8 cellular contexts compared by ENCODE assay signal in the genomic region with DNA sequence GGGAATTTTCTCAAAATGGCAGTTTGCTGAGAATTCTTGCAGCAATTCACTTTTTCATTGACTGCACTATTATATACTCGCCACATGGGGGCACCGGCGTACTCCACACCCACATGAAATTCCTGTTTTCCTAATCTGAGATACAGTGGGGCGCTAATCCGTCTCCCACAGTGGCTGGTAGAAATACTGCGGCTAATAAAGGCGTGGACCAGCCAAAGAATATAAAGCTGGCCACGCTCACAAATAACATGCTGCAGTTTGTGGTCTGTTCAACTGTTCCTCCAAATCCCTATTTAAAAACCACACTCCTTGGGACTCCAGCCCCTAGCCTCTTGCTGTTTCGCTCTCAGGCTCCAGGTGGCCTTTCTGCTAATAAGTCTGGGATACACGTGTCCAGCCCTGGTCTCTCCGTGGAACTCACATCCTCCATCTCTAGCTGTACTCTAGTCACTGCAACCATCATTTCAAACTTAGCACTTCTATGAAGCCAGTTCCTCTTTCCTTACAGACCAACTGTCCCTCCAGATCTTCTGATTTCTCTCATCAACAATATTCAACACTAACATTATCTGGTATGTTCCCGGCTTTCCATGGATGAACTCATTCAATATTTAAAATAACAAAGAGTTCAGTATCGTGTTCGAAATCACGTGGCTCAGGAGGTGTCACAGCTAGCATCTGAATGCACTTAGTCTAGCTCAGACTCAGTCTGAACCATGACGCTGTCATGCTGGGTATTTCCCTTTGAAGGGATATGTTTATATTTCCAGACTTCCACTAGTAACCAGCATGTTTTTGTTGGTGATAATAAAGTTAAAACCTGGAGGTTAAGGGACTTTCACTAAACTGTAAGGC. TPM values are rescaled to one million over a fixed set of nuclear protein-coding genes. Genes with fewer than 3 reads are reported as not detected.
DNase-seq lines count a peak whose midpoint lies in the region; ATAC-seq and TF ChIP-seq lines count a peak whose summit lies in the region.

No MANE protein-coding gene starts in this region.

- 27 to 32% (median 28%) methylated on average over 16 of the region's 16 CpGs for WGBS in spleen, 5 donors

- in situ Hi-C loops in brain microvascular endothelial cell (cut with HindIII; ENCODE audit: low pct_ligation_motif_present, low sequenced_read_pairs) = no loop called here

- no peak overlapping the region for H3K4me3 Mint-ChIP-seq in immature natural killer cell

- no peak for ATAC-seq in HG03442 (IDR thresholded peaks at IDR 0.05; ENCODE audit: unreplicated experiment)

- TF ChIP-seq CTCF in GM20000 (IDR thresholded peaks at IDR 0.05; ENCODE audit: extremely low read depth, missing control alignments) (peak; percentile 70), KMS-11 (conservative IDR thresholded peaks at IDR 0.05; ENCODE audit: low read depth, low read length) (peak; percentile 81), brain microvascular endothelial cell (IDR thresholded peaks at IDR 0.05; ENCODE audit: low read depth, low read length, missing control alignments) (peak; percentile 72), spleen (IDR thresholded peaks at IDR 0.05 in 8 of 11, conservative IDR thresholded peaks at IDR 0.05 in 3 of 11) (peak; percentile 55 to 81 (median 72))

- H3K27ac ChIP-seq in KMS-11 (no peak overlapping the region), brain microvascular endothelial cell (peak overlapping the region; percentile 84), spleen (no peak overlapping the region)

- H3K36me3 Mint-ChIP-seq in immature natural killer cell = no peaks in the 10 kb centered on the region

- no peaks in the 10 kb centered on the region for H3K36me3 ChIP-seq in KMS-11 (ENCODE audit: insufficient read depth)
- no peaks in the 10 kb centered on the region for H3K36me3 ChIP-seq in brain microvascular endothelial cell (replicated peaks)
- H3K36me3 ChIP-seq in spleen = peaks cover 0 to 9% (median 1%) of the 10 kb centered on the region in 6 donors

- H3K79me2 ChIP-seq in KMS-11 (ENCODE audit: insufficient read depth, low read depth) = no peaks in the 10 kb centered on the region

- no peaks in the 10 kb centered on the region for H3K27me3 ChIP-seq in KMS-11 (ENCODE audit: insufficient read depth, low read depth)
- H3K27me3 ChIP-seq in brain microvascular endothelial cell (replicated peaks) = no peaks in the 10 kb centered on the region
- no peaks in the 10 kb centered on the region for H3K27me3 ChIP-seq in spleen (replicated peaks in 1 of 7)

- H3K4me3 ChIP-seq in KMS-11 (IDR thresholded peaks at IDR 0.05; ENCODE audit: insufficient read depth, low read depth, low read length) (no peak overlapping the region), brain microvascular endothelial cell (ENCODE audit: low read depth, low read length) (peak overlapping the region; percentile 33), spleen (peak overlapping the region in 1 of 8 donors; percentile 35)

- no peak overlapping the region for H3K9ac ChIP-seq in KMS-11

- H3K4me1 ChIP-seq in KMS-11 (ENCODE audit: low read depth, poor library complexity, severe bottlenecking) (peaks cover 4% of the 10 kb centered on the region), spleen (peaks cover 0 to 18% (median 6%) of the 10 kb centered on the region in 6 donors)

- H3K27me3 Mint-ChIP-seq in immature natural killer cell (ENCODE audit: low read depth in 3 of 3) = peaks cover 0 to 2% (median 0%) of the 10 kb centered on the region in 3 donors

- H3K4me1 Mint-ChIP-seq in immature natural killer cell = no peaks in the 10 kb centered on the region

- H2AFZ ChIP-seq in KMS-11 (ENCODE audit: low read depth) = peak overlapping the region; percentile 80

- 0 out of 2 replicates have a peak overlapping the region, but pooled peaks have one; percentile 12 for H3K4me2 ChIP-seq in KMS-11

- TF ChIP-seq POLR2A in spleen (IDR thresholded peaks at IDR 0.05) = no peak

- intact Hi-C loops in spleen (cut with DNase I; ENCODE audit: low total_unique reads) = no loop called here

- no peaks in the 10 kb centered on the region for H3K9me3 Mint-ChIP-seq in immature natural killer cell

- no peak overlapping the region for H3K27ac Mint-ChIP-seq in immature natural killer cell

- no peaks in the 10 kb centered on the region for H4K20me1 ChIP-seq in KMS-11 (ENCODE audit: insufficient read depth)

- DNase-seq in DMS53 (lab: John Stamatoyannopoulos, UW) (peak; percentile 84), GM20000 (ENCODE audit: low spot score) (peak; percentile 43), RKO (ENCODE audit: low spot score) (peak; percentile 87), brain microvascular endothelial cell (peak; percentile 81), immature natural killer cell (peak; percentile 22 to 28 (median 28)), spleen (no peak)

- H3K9me3 ChIP-seq in spleen = no peaks in the 10 kb centered on the region

RNA-seq across cellular contexts. Expression of gene TBRG1, which starts 22.0 kb away (rescaled TPM):
- polyA plus RNA-seq in immature natural killer cell = 10 to 100 TPM; 35.7 to 40.8 (median 36.2) TPM
- 10 to 100 TPM; 37.4 to 65.0 (median 47.5) TPM for total RNA-seq in spleen
- 10 to 100 TPM; 23.3 to 51.5 (median 33.6) TPM for polyA plus RNA-seq in spleen

RNA-seq across cellular contexts. Expression of gene SIAE, which starts 28.9 kb away (rescaled TPM):
- polyA plus RNA-seq in immature natural killer cell = 1 to 10 TPM; 1.7 to 2.9 (median 2.6) TPM
- total RNA-seq in spleen = 10 to 100 TPM in 6 of 7 donors, 1 to 10 TPM in 1; 8.9 to 15.3 (median 14.0) TPM
- polyA plus RNA-seq in spleen = 1 to 10 TPM; 4.7 to 6.5 (median 5.9) TPM

RNA-seq across cellular contexts. Expression of gene SPA17, which starts 29.1 kb away (rescaled TPM):
- polyA plus RNA-seq in immature natural killer cell = 1 to 10 TPM in 1 of 3 donors, under 1 TPM in 1, not detected in 1; 0.36 to 1.2 TPM
- total RNA-seq in spleen = 1 to 10 TPM in 5 of 7 donors, under 1 TPM in 2; 0.34 to 2.6 (median 1.6) TPM
- 1 to 10 TPM; 2.6 to 4.8 (median 3.6) TPM for polyA plus RNA-seq in spleen

RNA-seq across cellular contexts. Expression of gene PANX3, which starts 33.4 kb away (rescaled TPM):
- not detected for polyA plus RNA-seq in immature natural killer cell
- total RNA-seq in spleen = not detected
- polyA plus RNA-seq in spleen = not detected
